8 cellular contexts compared by ENCODE assay signal in the genomic region with DNA sequence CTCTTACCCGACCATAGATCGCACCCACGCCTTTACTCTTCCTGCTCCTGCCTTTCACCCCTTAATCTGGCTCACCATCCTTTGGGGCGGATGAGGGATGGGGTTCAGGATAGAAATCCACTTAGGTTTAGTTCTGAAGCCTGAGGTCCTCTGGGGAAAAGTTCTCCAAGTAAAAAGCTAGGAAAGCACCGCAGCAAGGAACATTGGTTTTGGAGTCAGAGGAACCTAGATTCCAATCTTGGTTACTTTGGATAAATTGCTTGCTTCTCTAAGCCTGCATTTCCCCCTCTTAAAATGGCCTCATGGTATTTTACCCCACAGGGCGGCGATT. TPM values are rescaled to one million over a fixed set of nuclear protein-coding genes. Genes with fewer than 3 reads are reported as not detected.
DNase-seq lines count a peak whose midpoint lies in the region; ATAC-seq and TF ChIP-seq lines count a peak whose summit lies in the region.

No MANE protein-coding gene starts in this region.

- H3K36me3 ChIP-seq in ACC112 (ENCODE audit: insufficient read depth, low read length) (no peaks in the 10 kb centered on the region), HUES64 (ENCODE audit: insufficient read depth, low read length) (no peaks in the 10 kb centered on the region)

- H3K27ac Mint-ChIP-seq in natural killer cell treated with Interleukin-12 subunit alpha and Interleukin-12 subunit beta and Interleukin-15 and Interleukin-18, amount 100 ng/mL, for 72 hours, result no peak overlapping the region

- WGBS in HUES64, result 58% methylated on average over 7 of the region's 7 CpGs

- H2AFZ ChIP-seq in ACC112 (ENCODE audit: low read length, unreplicated experiment), result peak overlapping the region; percentile 9

- no peaks in the 10 kb centered on the region for H3K36me3 Mint-ChIP-seq in natural killer cell treated with Interleukin-12 subunit alpha and Interleukin-12 subunit beta and Interleukin-15 and Interleukin-18, amount 100 ng/mL, for 72 hours

- peaks cover 30 to 41% of the 10 kb centered on the region in 2 donors for H3K27me3 Mint-ChIP-seq in natural killer cell treated with Interleukin-12 subunit alpha and Interleukin-12 subunit beta and Interleukin-15 and Interleukin-18, amount 100 ng/mL, for 72 hours

- H3K27me3 ChIP-seq in ACC112 (ENCODE audit: insufficient read depth, low read length), result no peaks in the 10 kb centered on the region
- peaks cover 29% of the 10 kb centered on the region; the same call in 1 of the 2 replicates for H3K27me3 ChIP-seq in HUES64 (ENCODE audit: insufficient read depth, low read length)

- no peaks in the 10 kb centered on the region for H3K9me3 ChIP-seq in HUES64 (ENCODE audit: insufficient read depth, low read depth, low read length)

- H3K4me3 ChIP-seq in ACC112 (ENCODE audit: low read depth, low read length) (peak overlapping the region; percentile 94), HUES64 (ENCODE audit: low read length) (peak overlapping the region; percentile 67), cardiac fibroblast (replicated peaks in 1 of 2; ENCODE audit: low read depth in 2 of 2, low read length in 2 of 2) (peak overlapping the region; percentile 50 to 73)

- TF ChIP-seq CTCF in cardiac fibroblast (IDR thresholded peaks at IDR 0.05; ENCODE audit: low read depth, low read length), result no peak

- no peak for ATAC-seq in natural killer cell treated with Interleukin-12 subunit alpha and Interleukin-12 subunit beta and Interleukin-15 and Interleukin-18, amount 100 ng/mL, for 72 hours
- ATAC-seq in HG02642 (IDR thresholded peaks at IDR 0.05; ENCODE audit: poor library complexity, unreplicated experiment) (no peak), GM19324 (IDR thresholded peaks at IDR 0.05; ENCODE audit: low FRiP score, unreplicated experiment) (no peak)

- H3K27ac ChIP-seq in ACC112 (ENCODE audit: low read depth, low read length), result no peak overlapping the region
- H3K27ac ChIP-seq in HUES64 (ENCODE audit: low read depth, low read length), result no peak overlapping the region

- DNase-seq in cardiac fibroblast (ENCODE audit: low read depth in 2 of 2), result no peak
- DNase-seq in natural killer cell treated with Interleukin-12 subunit alpha and Interleukin-12 subunit beta and Interleukin-15 and Interleukin-18, amount 100 ng/mL, for 72 hours (ENCODE audit: low spot score), result no peak
- no peak for DNase-seq in putamen (ENCODE audit: low spot score)
- DNase-seq in UCSD-AML1 (lab: John Stamatoyannopoulos, UW; ENCODE audit: unreplicated experiment), result no peak

- peaks cover 29% of the 10 kb centered on the region for H3K79me2 ChIP-seq in ACC112 (ENCODE audit: control insufficient read depth, insufficient read depth, low read length, unreplicated experiment)

- H3K4me1 ChIP-seq in ACC112 (ENCODE audit: control insufficient read depth, insufficient read depth, low read length, unreplicated experiment) (peaks cover 22% of the 10 kb centered on the region), HUES64 (ENCODE audit: insufficient read depth, low read length) (no peaks in the 10 kb centered on the region; the same call in 1 of the 2 replicates)

- peak overlapping the region; percentile 3; the same call in 1 of the 2 replicates for H3K9ac ChIP-seq in HUES64 (ENCODE audit: low read depth, low read length)

- peaks cover 10 to 12% of the 10 kb centered on the region in 2 donors for H3K4me1 Mint-ChIP-seq in natural killer cell treated with Interleukin-12 subunit alpha and Interleukin-12 subunit beta and Interleukin-15 and Interleukin-18, amount 100 ng/mL, for 72 hours (ENCODE audit: low read depth in 2 of 2)

- H3K9me3 Mint-ChIP-seq in natural killer cell treated with Interleukin-12 subunit alpha and Interleukin-12 subunit beta and Interleukin-15 and Interleukin-18, amount 100 ng/mL, for 72 hours, result no peaks in the 10 kb centered on the region

- H3K4me3 Mint-ChIP-seq in natural killer cell treated with Interleukin-12 subunit alpha and Interleukin-12 subunit beta and Interleukin-15 and Interleukin-18, amount 100 ng/mL, for 72 hours, result peak overlapping the region; percentile 77

RNA-seq across cellular contexts. Expression of gene ASAP3, which starts 1.0 kb away (rescaled TPM):
- 22.0 TPM for polyA plus RNA-seq in HUES64 (2013, experiment 1 of 2)
- 28.3 TPM for polyA plus RNA-seq in HUES64 (2013, experiment 2 of 2)
- total RNA-seq in natural killer cell treated with Interleukin-12 subunit alpha and Interleukin-12 subunit beta and Interleukin-15 and Interleukin-18, amount 100 ng/mL, for 72 hours, result not detected

RNA-seq across cellular contexts. Expression of gene E2F2, which starts 46.1 kb away (rescaled TPM):
- polyA plus RNA-seq in HUES64 (2013, experiment 1 of 2), result 3.0 TPM
- polyA plus RNA-seq in HUES64 (2013, experiment 2 of 2), result 4.2 TPM
- total RNA-seq in natural killer cell treated with Interleukin-12 subunit alpha and Interleukin-12 subunit beta and Interleukin-15 and Interleukin-18, amount 100 ng/mL, for 72 hours, result 10 to 100 TPM; 10.7 to 15.5 TPM
